In the genomic region with DNA sequence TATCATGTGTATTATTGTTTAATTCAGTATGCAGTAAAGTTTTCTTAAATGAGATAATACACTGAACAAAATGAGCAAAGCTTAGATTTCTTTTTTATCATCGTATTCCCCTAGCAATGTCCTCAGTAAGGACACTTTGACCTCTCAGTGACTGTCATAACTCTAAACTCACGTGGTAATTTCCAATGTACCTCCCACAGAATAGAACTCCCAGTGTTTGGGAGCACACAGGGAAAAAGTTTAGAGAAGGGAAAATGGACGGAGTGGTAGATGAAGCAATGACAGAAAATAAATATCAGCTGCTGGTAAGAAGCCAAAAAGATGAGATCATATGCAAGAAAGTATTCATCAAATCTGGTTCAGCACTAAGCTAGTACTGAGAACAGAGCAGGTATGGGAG, we compare ENCODE assay signal across 22 cellular contexts.
"Had no signal": no experiment of that assay in that cellular context is flagged by ENCODE, and none has a peak within 500 bp of the region (broad histone marks: within the 10 kb centered on the region; RNA-seq: fewer than 3 reads in every experiment).

No MANE protein-coding gene starts in this region.

- H3K4me3 ChIP-seq: coronary artery, dorsolateral prefrontal cortex, gastroesophageal sphincter, left ventricle myocardium inferior, mucosa of descending colon, spleen, thoracic aorta had no signal

- DNase-seq: activated CD4-positive, alpha-beta memory T cell treated with anti-CD3 and anti-CD28 coated beads, Interleukin-2, amount 10 ng/mL, durations not matched to agents 7 days and 5 days; activated CD4-positive, alpha-beta T cell treated with anti-CD3 and anti-CD28 coated beads for 1 hour; activated CD4-positive, alpha-beta T cell treated with anti-CD3 and anti-CD28 coated beads, Interleukin-2, amount 10 ng/mL, durations not matched to agents 7 days and 5 days; activated CD8-positive, alpha-beta memory T cell treated with anti-CD3 and anti-CD28 coated beads, Interleukin-2, amount 50 U/mL, for 48 hours; activated gamma-delta T cell treated with Interleukin-2 at 50 U/mL for 16 hours; activated T-cell treated with anti-CD3 and anti-CD28 coated beads, Interleukin-2, amount 50 U/mL, for 24 hours; anterior cingulate cortex; dorsolateral prefrontal cortex; effector memory CD8-positive, alpha-beta T cell; hypothalamus; immature natural killer cell; left ventricle myocardium inferior; mucosa of descending colon; posterior cingulate gyrus; right cardiac atrium; spleen; stimulated activated naive CD8-positive, alpha-beta T cell treated with anti-CD3 and anti-CD28 coated beads, Interleukin-15, Interleukin-2, amounts not matched to agents 100 U/mL and 50 U/mL, for 24 hours; T-helper 2 cell; trophoblast cell had no signal
